In the genomic region with DNA sequence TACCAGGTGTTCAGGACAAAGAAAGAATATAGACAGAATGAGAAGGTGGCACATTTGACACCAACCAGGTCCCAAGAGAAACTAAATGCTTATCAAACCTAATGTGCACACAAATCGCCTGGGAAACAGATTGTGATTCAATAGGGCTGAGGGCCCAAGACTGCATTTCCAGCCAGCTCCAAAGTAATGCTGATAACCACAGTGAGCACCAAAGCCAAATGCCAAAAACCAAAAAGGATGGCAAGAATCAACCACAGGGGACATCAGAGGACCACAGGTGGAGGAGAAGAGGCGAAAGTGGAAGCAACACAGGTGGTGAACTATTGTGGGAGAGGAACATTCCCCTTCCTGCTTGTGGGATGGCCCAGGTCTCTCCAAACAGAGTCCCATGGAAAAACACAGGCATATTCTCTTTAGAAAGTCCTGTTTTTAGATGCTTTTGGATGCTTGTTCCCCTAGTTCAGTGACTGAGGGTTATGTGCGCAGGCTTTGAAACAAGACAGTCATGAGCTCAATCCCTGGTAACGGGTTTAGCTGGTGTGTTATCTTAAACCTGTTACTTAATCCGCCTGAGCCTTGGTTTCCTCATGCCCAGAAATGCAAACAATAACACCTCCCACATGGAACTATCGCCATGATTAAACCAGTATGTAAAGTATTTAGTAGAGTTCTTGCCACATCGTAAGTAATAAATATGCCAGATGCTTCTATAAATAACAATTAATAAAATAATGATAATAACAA, we compare ENCODE assay signal across 1 cellular context.
TF ChIP-seq lines count a peak whose summit lies in the region.

No MANE protein-coding gene starts in this region.

TF ChIP-seq in A549, 52 proteins besides CTCF, POLR2A, EP300 and RAD21 (continued from another document):
- TF ChIP-seq, protein P1, sequence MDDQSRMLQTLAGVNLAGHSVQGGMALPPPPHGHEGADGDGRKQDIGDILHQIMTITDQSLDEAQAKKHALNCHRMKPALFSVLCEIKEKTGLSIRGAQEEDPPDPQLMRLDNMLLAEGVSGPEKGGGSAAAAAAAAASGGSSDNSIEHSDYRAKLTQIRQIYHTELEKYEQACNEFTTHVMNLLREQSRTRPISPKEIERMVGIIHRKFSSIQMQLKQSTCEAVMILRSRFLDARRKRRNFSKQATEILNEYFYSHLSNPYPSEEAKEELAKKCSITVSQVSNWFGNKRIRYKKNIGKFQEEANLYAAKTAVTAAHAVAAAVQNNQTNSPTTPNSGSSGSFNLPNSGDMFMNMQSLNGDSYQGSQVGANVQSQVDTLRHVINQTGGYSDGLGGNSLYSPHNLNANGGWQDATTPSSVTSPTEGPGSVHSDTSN (IDR thresholded peaks at IDR 0.05) = no peak
- TF ChIP-seq ZSCAN20 (CRISPR knock-in tag; IDR thresholded peaks at IDR 0.05) (no peak), FOSB (CRISPR knock-in tag; IDR thresholded peaks at IDR 0.05) (no peak), BHLHE40 (IDR thresholded peaks at IDR 0.05; ENCODE audit: low read depth, low read length) (no peak), MAZ (IDR thresholded peaks at IDR 0.05; ENCODE audit: borderline replicate concordance, low read depth, low read length) (no peak), HEYL (CRISPR knock-in tag; IDR thresholded peaks at IDR 0.05) (no peak), ZNF302 (CRISPR knock-in tag; IDR thresholded peaks at IDR 0.05) (no peak), EHF (CRISPR knock-in tag; IDR thresholded peaks at IDR 0.05) (no peak), JUNB (IDR thresholded peaks at IDR 0.05) (no peak)
